Comparison of ENCODE assay signal across 8 cellular contexts in genomic region chr1:214637722-214638473, GRCh38. TPM values are rescaled to one million over a fixed set of nuclear protein-coding genes. Genes with fewer than 3 reads are reported as not detected.
DNase-seq lines count a peak whose midpoint lies in the region; ATAC-seq and TF ChIP-seq lines count a peak whose summit lies in the region.

No MANE protein-coding gene starts in this region.

- H3K36me3 Mint-ChIP-seq in endodermal cell (ENCODE audit: low read depth): peaks cover 29% of the 10 kb centered on the region

- peak overlapping the region; percentile 41 for H3K4me2 ChIP-seq in osteoblast (ENCODE audit: insufficient read depth, low read length)

- H3K4me1 Mint-ChIP-seq in endodermal cell: no peaks in the 10 kb centered on the region

- H3K79me2 ChIP-seq in osteoblast (ENCODE audit: insufficient read depth, low read length): peaks cover 12% of the 10 kb centered on the region

- H3K27ac ChIP-seq in endodermal cell (ENCODE audit: low read depth, low read length) (no peak overlapping the region), osteoblast (ENCODE audit: low read depth, low read length) (no peak overlapping the region)

- H3K4me1 ChIP-seq in endodermal cell (ENCODE audit: control insufficient read depth, insufficient read depth, low read length) (no peaks in the 10 kb centered on the region), osteoblast (ENCODE audit: insufficient read depth, low read length) (peaks cover 13% of the 10 kb centered on the region)

- H3K36me3 ChIP-seq in endodermal cell (ENCODE audit: control insufficient read depth, insufficient read depth, low read length): peaks cover 93% of the 10 kb centered on the region
- H3K36me3 ChIP-seq in osteoblast (ENCODE audit: insufficient read depth, low read length): peaks cover 24% of the 10 kb centered on the region

- no peaks in the 10 kb centered on the region for H4K20me1 ChIP-seq in osteoblast (ENCODE audit: insufficient read depth, low read length)

- H3K4me3 ChIP-seq in endodermal cell (ENCODE audit: low read length) (no peak overlapping the region), osteoblast (ENCODE audit: insufficient read depth, low read length) (no peak overlapping the region)

- H3K27me3 Mint-ChIP-seq in endodermal cell (ENCODE audit: insufficient read depth): no peaks in the 10 kb centered on the region

- DNase-seq in CD1c-positive myeloid dendritic cell (ENCODE audit: extremely low spot score) (peak; percentile 43), endodermal cell (peak; percentile 55), osteoblast (ENCODE audit: insufficient read length, low spot score, missing footprints) (no peak), foreskin melanocyte (no peak), putamen (ENCODE audit: low spot score) (no peak)

- H3K9me3 ChIP-seq in endodermal cell (ENCODE audit: control insufficient read depth, low read length) (no peaks in the 10 kb centered on the region), osteoblast (ENCODE audit: low read depth, low read length) (no peaks in the 10 kb centered on the region)

- TF ChIP-seq CTCF in GM12872 (IDR thresholded peaks at IDR 0.05; ENCODE audit: insufficient read depth, low read depth, low read length) (peak; percentile 63), endodermal cell (conservative IDR thresholded peaks at IDR 0.05) (peak; percentile 85), osteoblast (IDR thresholded peaks at IDR 0.05; ENCODE audit: extremely low read depth, low read depth, low read length) (peak; percentile 78)

- WGBS in endodermal cell (ENCODE audit: insufficient coverage in 1 of 2, insufficient read length in 1 of 2), 2 experiments: 67 to 85% methylated on average over 4 to 6 of the region's 6 CpGs

- H3K9me3 Mint-ChIP-seq in endodermal cell: no peaks in the 10 kb centered on the region

- peak overlapping the region; percentile 84 for H2AFZ ChIP-seq in osteoblast (ENCODE audit: low read length)

- H3K4me3 Mint-ChIP-seq in endodermal cell: no peak overlapping the region

- H3K27me3 ChIP-seq in endodermal cell (ENCODE audit: control insufficient read depth, insufficient read depth, low read length, poor library complexity, severe bottlenecking): no peaks in the 10 kb centered on the region
- no peaks in the 10 kb centered on the region for H3K27me3 ChIP-seq in osteoblast (ENCODE audit: insufficient read depth, low read length)

- no peak overlapping the region for H3K27ac Mint-ChIP-seq in endodermal cell

- peak; percentile 66 for ATAC-seq in HG03135 (IDR thresholded peaks at IDR 0.05; ENCODE audit: unreplicated experiment)
- peak; percentile 90 for ATAC-seq in SK-N-SH treated with all-trans-retinoic acid at 6 μM for 48 hours

- H3K9ac ChIP-seq in endodermal cell (ENCODE audit: extremely low read depth, low read length, poor library complexity, severe bottlenecking): no peak overlapping the region

TF ChIP-seq in SK-N-SH treated with all-trans-retinoic acid at 6 μM for 48 hours, 23 proteins besides CTCF, POLR2A, EP300 and RAD21:
- 0 out of 2 replicates have a peak, but pooled peaks have one; percentile 1 for TF ChIP-seq OSR1 (CRISPR knock-in tag; IDR thresholded peaks at IDR 0.05)
- TF ChIP-seq ISL1 (CRISPR knock-in tag; IDR thresholded peaks at IDR 0.05): no peak
- no peak for TF ChIP-seq PPARA (CRISPR knock-in tag; IDR thresholded peaks at IDR 0.05; ENCODE audit: borderline replicate concordance)
- no peak for TF ChIP-seq ZNF70 (CRISPR knock-in tag; IDR thresholded peaks at IDR 0.05)

RNA-seq across cellular contexts. Expression of gene CENPF, which starts 34.9 kb away (rescaled TPM):
- total RNA-seq in endodermal cell (10 to 100 TPM; 77.2 to 87.2 TPM), osteoblast (8.3 and 8.5 TPM in 2 replicates)
- polyA plus RNA-seq in endodermal cell (2013, experiment 1 of 2): 95.0 TPM
- polyA plus RNA-seq in endodermal cell (2013, experiment 2 of 2): 126 TPM

Comparison
In these comparisons a context has a peak if more than half of its experiments do, and no peak if none do; other contexts are left out.
1. DNase-seq: peak in CD1c-positive myeloid dendritic cell (single experiment) and endodermal cell (single experiment); none in osteoblast (single experiment), foreskin melanocyte (single experiment) and putamen (single experiment).
2. Peak in every context shown above with its lines, with median percentiles within 50 percentile points of each other: CTCF ChIP-seq.